Comparison of ENCODE assay signal across 14 cellular contexts in genomic region chr1:109527846-109528245, GRCh38. TPM values are rescaled to one million over a fixed set of nuclear protein-coding genes. Genes with fewer than 3 reads are reported as not detected.
A peak's percentile ranks its signal among the peaks of the same experiment; 100 is the strongest.
DNase-seq lines count a peak whose midpoint lies in the region; ATAC-seq and TF ChIP-seq lines count a peak whose summit lies in the region.
"Had no signal": no experiment of that assay in that cellular context is flagged by ENCODE, and none has a peak within 500 bp of the region (broad histone marks: within the 10 kb centered on the region; RNA-seq: fewer than 3 reads in every experiment).

No MANE protein-coding gene starts in this region.

- no peak for DNase-seq in CD4-positive, CD25-positive, alpha-beta regulatory T cell
- no peak for DNase-seq in neural progenitor cell (ENCODE audit: low spot score)
- no peak for DNase-seq in hypothalamus (lab: John Stamatoyannopoulos, UW)
- DNase-seq in SIG-M5 treated with dmso at 0.1 percent for 504 hours (lab: John Stamatoyannopoulos, UW; ENCODE audit: unreplicated experiment): no peak
- no peak for DNase-seq in MV-4-11 (lab: John Stamatoyannopoulos, UW)
- DNase-seq: ACHN; C1 segment of cervical spinal cord; CD4-positive, alpha-beta memory T cell; DMS79 had no signal

- no peak overlapping the region for H3K4me2 ChIP-seq in neural progenitor cell

- H3F3A ChIP-seq in neural progenitor cell (ENCODE audit: low read depth): peaks cover 5% of the 10 kb centered on the region

- no peak for ATAC-seq in CD4-positive, CD25-positive, alpha-beta regulatory T cell (ENCODE audit: low read depth in 2 of 2)
- no peak for ATAC-seq in stimulated activated memory B cell treated with anti-CD40 and anti-IgM and Interleukin-4, amounts not matched to agents 10 μg/mL and 1 μg/mL and 100 μg/mL, for 72 hours

- no peaks in the 10 kb centered on the region for H4K20me1 ChIP-seq in neural progenitor cell (ENCODE audit: low read depth)

- H3K27ac ChIP-seq in CD4-positive, CD25-positive, alpha-beta regulatory T cell (ENCODE audit: insufficient read depth, low read length, poor library complexity, severe bottlenecking): no peak overlapping the region
- H3K27ac ChIP-seq in neural progenitor cell: no peak overlapping the region

- no peaks in the 10 kb centered on the region for H3K36me3 ChIP-seq in CD4-positive, CD25-positive, alpha-beta regulatory T cell (ENCODE audit: control insufficient read depth, insufficient read depth, low read length)
- no peaks in the 10 kb centered on the region for H3K36me3 ChIP-seq in neural progenitor cell
- H3K36me3 ChIP-seq: HAP-1 had no signal

- no peak overlapping the region for H3K4me3 ChIP-seq in CD4-positive, CD25-positive, alpha-beta regulatory T cell (ENCODE audit: low read depth, low read length)
- no peak overlapping the region for H3K4me3 ChIP-seq in neural progenitor cell
- H3K4me3 ChIP-seq: HAP-1 had no signal

- no peak for TF ChIP-seq CTCF in brain (conservative IDR thresholded peaks at IDR 0.05)
- no peak for TF ChIP-seq CTCF in neural progenitor cell (IDR thresholded peaks at IDR 0.05)

- H3K9ac ChIP-seq in neural progenitor cell: no peak overlapping the region

- H3K27ac Mint-ChIP-seq in CD4-positive, CD25-positive, alpha-beta regulatory T cell: peak overlapping the region in 2 of 3 donors; percentile 18 to 82
- H3K27ac Mint-ChIP-seq in brain: peak overlapping the region in 3 of 5 experiments; percentile 45 to 94 (median 52)
- H3K27ac Mint-ChIP-seq in neural progenitor cell: peak overlapping the region; percentile 4
- H3K27ac Mint-ChIP-seq in stimulated activated memory B cell treated with anti-CD40 and anti-IgM and Interleukin-4, amounts not matched to agents 10 μg/mL and 1 μg/mL and 100 μg/mL, for 72 hours: peak overlapping the region; percentile 74

- peaks cover 6% of the 10 kb centered on the region for H3K27me3 ChIP-seq in CD4-positive, CD25-positive, alpha-beta regulatory T cell (ENCODE audit: control insufficient read depth, insufficient read depth, low read length)
- H3K27me3 ChIP-seq in neural progenitor cell: peaks cover 4% of the 10 kb centered on the region

- H2AFZ ChIP-seq in neural progenitor cell (replicated peaks): no peak overlapping the region

- H3K79me2 ChIP-seq in neural progenitor cell (ENCODE audit: low read depth): no peaks in the 10 kb centered on the region

- H3K4me3 Mint-ChIP-seq in CD4-positive, CD25-positive, alpha-beta regulatory T cell: no peak overlapping the region
- H3K4me3 Mint-ChIP-seq in brain: no peak overlapping the region
- H3K4me3 Mint-ChIP-seq in neural progenitor cell: no peak overlapping the region
- H3K4me3 Mint-ChIP-seq in stimulated activated memory B cell treated with anti-CD40 and anti-IgM and Interleukin-4, amounts not matched to agents 10 μg/mL and 1 μg/mL and 100 μg/mL, for 72 hours: no peak overlapping the region
- H3K4me3 Mint-ChIP-seq: CD4-positive, alpha-beta memory T cell had no signal

- no peaks in the 10 kb centered on the region for H3K27me3 Mint-ChIP-seq in CD4-positive, CD25-positive, alpha-beta regulatory T cell
- H3K27me3 Mint-ChIP-seq in brain (peaks cover 16% of the 10 kb centered on the region), neural progenitor cell (ENCODE audit: insufficient read depth, low read depth) (peaks cover 7% of the 10 kb centered on the region)
- peaks cover 1% of the 10 kb centered on the region for H3K27me3 Mint-ChIP-seq in stimulated activated memory B cell treated with anti-CD40 and anti-IgM and Interleukin-4, amounts not matched to agents 10 μg/mL and 1 μg/mL and 100 μg/mL, for 72 hours

- H3K4me1 ChIP-seq in CD4-positive, CD25-positive, alpha-beta regulatory T cell (ENCODE audit: control insufficient read depth, insufficient read depth, low read length, poor library complexity, severe bottlenecking): peaks cover 23% of the 10 kb centered on the region
- H3K4me1 ChIP-seq in neural progenitor cell: peaks cover 15% of the 10 kb centered on the region

- H3K36me3 Mint-ChIP-seq in CD4-positive, CD25-positive, alpha-beta regulatory T cell: peaks cover 3% of the 10 kb centered on the region
- no peaks in the 10 kb centered on the region for H3K36me3 Mint-ChIP-seq in brain
- H3K36me3 Mint-ChIP-seq in neural progenitor cell: no peaks in the 10 kb centered on the region
- no peaks in the 10 kb centered on the region for H3K36me3 Mint-ChIP-seq in stimulated activated memory B cell treated with anti-CD40 and anti-IgM and Interleukin-4, amounts not matched to agents 10 μg/mL and 1 μg/mL and 100 μg/mL, for 72 hours
- H3K36me3 Mint-ChIP-seq: CD4-positive, alpha-beta memory T cell had no signal

- H3K4me1 Mint-ChIP-seq in CD4-positive, CD25-positive, alpha-beta regulatory T cell: peaks cover 0 to 23% (median 9%) of the 10 kb centered on the region in 4 donors
- H3K4me1 Mint-ChIP-seq in brain (peaks cover 70% of the 10 kb centered on the region), neural progenitor cell (peaks cover 27% of the 10 kb centered on the region)
- H3K4me1 Mint-ChIP-seq in stimulated activated memory B cell treated with anti-CD40 and anti-IgM and Interleukin-4, amounts not matched to agents 10 μg/mL and 1 μg/mL and 100 μg/mL, for 72 hours: peaks cover 20% of the 10 kb centered on the region

- no peaks in the 10 kb centered on the region for H3K9me3 Mint-ChIP-seq in CD4-positive, CD25-positive, alpha-beta regulatory T cell
- H3K9me3 Mint-ChIP-seq in brain: peaks cover 0 to 7% (median 4%) of the 10 kb centered on the region in 5 experiments
- no peaks in the 10 kb centered on the region for H3K9me3 Mint-ChIP-seq in neural progenitor cell
- H3K9me3 Mint-ChIP-seq in stimulated activated memory B cell treated with anti-CD40 and anti-IgM and Interleukin-4, amounts not matched to agents 10 μg/mL and 1 μg/mL and 100 μg/mL, for 72 hours: no peaks in the 10 kb centered on the region
- H3K9me3 Mint-ChIP-seq: CD4-positive, alpha-beta memory T cell had no signal

- no peaks in the 10 kb centered on the region for H3K9me3 ChIP-seq in CD4-positive, CD25-positive, alpha-beta regulatory T cell (ENCODE audit: control insufficient read depth in 2 of 2, low read length in 2 of 2)
- no peaks in the 10 kb centered on the region for H3K9me3 ChIP-seq in neural progenitor cell (ENCODE audit: low read depth)
- H3K9me3 ChIP-seq: HAP-1 had no signal

RNA-seq across cellular contexts. Expression of gene GPR61, which starts 11.8 kb away (rescaled TPM):
- total RNA-seq in CD4-positive, CD25-positive, alpha-beta regulatory T cell: 0.20 TPM
- under 1 TPM in 2 of 4 donors, not detected in 2; 0.43 TPM for polyA plus RNA-seq in CD4-positive, CD25-positive, alpha-beta regulatory T cell
- 1.6 TPM for polyA plus RNA-seq in brain (ENCODE audit: insufficient read depth, low read depth, low replicate concordance)
- 0.71 and 1.4 TPM in 2 replicates for total RNA-seq in neural progenitor cell (ENCODE audit: low replicate concordance)
- total RNA-seq: A172, G401 had no signal

RNA-seq across cellular contexts. Expression of gene AMIGO1, which starts 18.3 kb away (rescaled TPM):
- total RNA-seq in CD4-positive, CD25-positive, alpha-beta regulatory T cell: 6.6 TPM
- 10 to 100 TPM in 3 of 4 donors, 1 to 10 TPM in 1; 5.2 to 17.1 (median 11.8) TPM for polyA plus RNA-seq in CD4-positive, CD25-positive, alpha-beta regulatory T cell
- 19.2 TPM for polyA plus RNA-seq in brain (ENCODE audit: insufficient read depth, low read depth, low replicate concordance)
- total RNA-seq in neural progenitor cell (ENCODE audit: low replicate concordance): 4.5 and 6.0 TPM in 2 replicates
- total RNA-seq: A172 had no signal

RNA-seq across cellular contexts. Expression of gene GNAI3, which starts 20.6 kb away (rescaled TPM):
- total RNA-seq in CD4-positive, CD25-positive, alpha-beta regulatory T cell: 7.4 TPM
- 10 to 100 TPM in 2 of 4 donors, 1 to 10 TPM in 2; 9.4 to 10.3 (median 9.9) TPM for polyA plus RNA-seq in CD4-positive, CD25-positive, alpha-beta regulatory T cell
- 5.6 TPM for polyA plus RNA-seq in brain (ENCODE audit: insufficient read depth, low read depth, low replicate concordance)
- 11.4 and 15.4 TPM in 2 replicates for total RNA-seq in neural progenitor cell (ENCODE audit: low replicate concordance)

RNA-seq across cellular contexts. Expression of gene CYB561D1, which starts 34.0 kb away (rescaled TPM):
- 30.7 TPM for total RNA-seq in CD4-positive, CD25-positive, alpha-beta regulatory T cell
- 10 to 100 TPM; 11.5 to 22.7 (median 18.7) TPM for polyA plus RNA-seq in CD4-positive, CD25-positive, alpha-beta regulatory T cell
- 7.5 TPM for polyA plus RNA-seq in brain (ENCODE audit: insufficient read depth, low read depth, low replicate concordance)
- total RNA-seq in neural progenitor cell (ENCODE audit: low replicate concordance): 4.3 and 6.8 TPM in 2 replicates

RNA-seq across cellular contexts. Expression of gene ATXN7L2, which starts 44.1 kb away (rescaled TPM):
- 13.2 TPM for total RNA-seq in CD4-positive, CD25-positive, alpha-beta regulatory T cell
- 1 to 10 TPM; 4.7 to 8.0 (median 5.6) TPM for polyA plus RNA-seq in CD4-positive, CD25-positive, alpha-beta regulatory T cell
- 9.2 TPM for polyA plus RNA-seq in brain (ENCODE audit: insufficient read depth, low read depth, low replicate concordance)
- total RNA-seq in neural progenitor cell (ENCODE audit: low replicate concordance): 6.5 and 8.5 TPM in 2 replicates

Comparison
In these comparisons a context has a peak if more than half of its experiments do, and no peak if none do; other contexts are left out.
1. H3K27ac Mint-ChIP-seq: peak in every context shown above with its lines; median percentile 74 in stimulated activated memory B cell treated with anti-CD40 and anti-IgM and Interleukin-4, amounts not matched to agents 10 μg/mL and 1 μg/mL and 100 μg/mL, for 72 hours; 52 in brain; 50 in CD4-positive, CD25-positive, alpha-beta regulatory T cell; 4 in neural progenitor cell.